ENCODE assay signal across 1 cellular context in the genomic region with DNA sequence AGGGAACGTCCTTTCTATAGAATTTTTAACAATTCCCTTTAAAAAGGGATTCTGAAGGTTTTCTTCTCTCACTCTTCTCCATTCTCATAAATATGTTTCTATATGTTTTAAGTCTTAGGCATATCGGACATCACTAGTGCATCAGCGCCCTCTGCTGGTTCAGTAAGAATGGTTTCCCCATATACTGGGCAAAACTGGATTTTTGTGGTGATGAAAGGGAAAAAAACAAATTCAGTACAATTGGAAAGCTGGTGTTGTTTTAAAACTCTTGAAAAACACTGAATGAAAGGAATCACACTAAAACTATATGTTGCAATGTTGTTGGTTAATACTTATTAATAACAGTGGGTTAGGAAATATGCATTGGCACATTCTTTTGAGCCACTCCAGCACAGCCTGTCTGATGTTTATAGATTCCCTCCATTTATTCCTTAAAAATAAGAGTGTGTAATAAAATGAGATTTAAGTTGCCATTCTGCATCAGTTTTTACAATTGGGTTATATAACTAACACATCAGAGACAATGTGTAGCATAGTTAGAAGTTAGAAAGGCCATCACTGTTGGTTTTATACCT.
TF ChIP-seq lines count a peak whose summit lies in the region.

No MANE protein-coding gene starts in this region.

TF ChIP-seq in HEK293, 187 proteins besides CTCF, POLR2A, EP300 and RAD21 (continued from another document):
- TF ChIP-seq, protein P1, sequence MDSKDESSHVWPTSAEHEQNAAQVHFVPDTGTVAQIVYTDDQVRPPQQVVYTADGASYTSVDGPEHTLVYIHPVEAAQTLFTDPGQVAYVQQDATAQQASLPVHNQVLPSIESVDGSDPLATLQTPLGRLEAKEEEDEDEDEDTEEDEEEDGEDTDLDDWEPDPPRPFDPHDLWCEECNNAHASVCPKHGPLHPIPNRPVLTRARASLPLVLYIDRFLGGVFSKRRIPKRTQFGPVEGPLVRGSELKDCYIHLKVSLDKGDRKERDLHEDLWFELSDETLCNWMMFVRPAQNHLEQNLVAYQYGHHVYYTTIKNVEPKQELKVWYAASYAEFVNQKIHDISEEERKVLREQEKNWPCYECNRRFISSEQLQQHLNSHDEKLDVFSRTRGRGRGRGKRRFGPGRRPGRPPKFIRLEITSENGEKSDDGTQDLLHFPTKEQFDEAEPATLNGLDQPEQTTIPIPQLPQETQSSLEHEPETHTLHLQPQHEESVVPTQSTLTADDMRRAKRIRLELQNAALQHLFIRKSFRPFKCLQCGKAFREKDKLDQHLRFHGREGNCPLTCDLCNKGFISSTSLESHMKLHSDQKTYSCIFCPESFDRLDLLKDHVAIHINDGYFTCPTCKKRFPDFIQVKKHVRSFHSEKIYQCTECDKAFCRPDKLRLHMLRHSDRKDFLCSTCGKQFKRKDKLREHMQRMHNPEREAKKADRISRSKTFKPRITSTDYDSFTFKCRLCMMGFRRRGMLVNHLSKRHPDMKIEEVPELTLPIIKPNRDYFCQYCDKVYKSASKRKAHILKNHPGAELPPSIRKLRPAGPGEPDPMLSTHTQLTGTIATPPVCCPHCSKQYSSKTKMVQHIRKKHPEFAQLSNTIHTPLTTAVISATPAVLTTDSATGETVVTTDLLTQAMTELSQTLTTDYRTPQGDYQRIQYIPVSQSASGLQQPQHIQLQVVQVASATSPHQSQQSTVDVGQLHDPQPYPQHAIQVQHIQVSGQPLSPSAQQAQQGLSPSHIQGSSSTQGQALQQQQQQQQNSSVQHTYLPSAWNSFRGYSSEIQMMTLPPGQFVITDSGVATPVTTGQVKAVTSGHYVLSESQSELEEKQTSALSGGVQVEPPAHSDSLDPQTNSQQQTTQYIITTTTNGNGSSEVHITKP (tag by site-specific recombination; IDR thresholded peaks at IDR 0.05), result no peak
- TF ChIP-seq, protein P2, sequence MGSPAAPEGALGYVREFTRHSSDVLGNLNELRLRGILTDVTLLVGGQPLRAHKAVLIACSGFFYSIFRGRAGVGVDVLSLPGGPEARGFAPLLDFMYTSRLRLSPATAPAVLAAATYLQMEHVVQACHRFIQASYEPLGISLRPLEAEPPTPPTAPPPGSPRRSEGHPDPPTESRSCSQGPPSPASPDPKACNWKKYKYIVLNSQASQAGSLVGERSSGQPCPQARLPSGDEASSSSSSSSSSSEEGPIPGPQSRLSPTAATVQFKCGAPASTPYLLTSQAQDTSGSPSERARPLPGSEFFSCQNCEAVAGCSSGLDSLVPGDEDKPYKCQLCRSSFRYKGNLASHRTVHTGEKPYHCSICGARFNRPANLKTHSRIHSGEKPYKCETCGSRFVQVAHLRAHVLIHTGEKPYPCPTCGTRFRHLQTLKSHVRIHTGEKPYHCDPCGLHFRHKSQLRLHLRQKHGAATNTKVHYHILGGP (tag by site-specific recombination; IDR thresholded peaks at IDR 0.05), result no peak
TF ChIP-seq in HEK293: peak in this region for 4.
